In genomic region chr17:41483991-41484826, GRCh38 we compare ENCODE assay signal across 1 cellular context.
TF ChIP-seq lines count a peak whose summit lies in the region.

No MANE protein-coding gene starts in this region.

TF ChIP-seq in K562, 482 proteins besides CTCF, POLR2A, EP300 and RAD21:
- TF ChIP-seq NR2C1 (IDR thresholded peaks at IDR 0.05) (no peak), NR2C1 (tag; IDR thresholded peaks at IDR 0.05) (no peak), RBM17 (IDR thresholded peaks at IDR 0.05; ENCODE audit: borderline replicate concordance, low read depth, low read length) (no peak), CBFA2T2 (conservative IDR thresholded peaks at IDR 0.05) (peak; percentile 57), TEAD4 (IDR thresholded peaks at IDR 0.05; ENCODE audit: low read length) (peak; percentile 56), TEAD4 (CRISPR knock-in tag; IDR thresholded peaks at IDR 0.05; ENCODE audit: borderline replicate concordance) (no peak), COPS2 (conservative IDR thresholded peaks at IDR 0.05) (no peak), ZNF57 (CRISPR knock-in tag; IDR thresholded peaks at IDR 0.05) (no peak), TEAD2 (tag; IDR thresholded peaks at IDR 0.05) (no peak), DACH1 (IDR thresholded peaks at IDR 0.05; ENCODE audit: partially characterized antibody) (no peak), POLR2H (tag; IDR thresholded peaks at IDR 0.05; ENCODE audit: low read depth) (no peak), NR4A1 (CRISPR knock-in tag; IDR thresholded peaks at IDR 0.05) (no peak), NR4A1 (tag; IDR thresholded peaks at IDR 0.05) (no peak), KLF16 (IDR thresholded peaks at IDR 0.05) (peak; percentile 17; the same call in 1 of the 2 replicates), CTBP1 (IDR thresholded peaks at IDR 0.05; ENCODE audit: borderline replicate concordance) (peak; percentile 26; the same call in 1 of the 2 replicates), ETV6 (IDR thresholded peaks at IDR 0.05; ENCODE audit: borderline replicate concordance in 1 of 2, low read depth in 2 of 2, low read length in 1 of 2) (no peak), ETV6 (CRISPR knock-in tag; IDR thresholded peaks at IDR 0.05; ENCODE audit: borderline replicate concordance) (no peak), KDM1A (IDR thresholded peaks at IDR 0.05) (peak; percentile 82 to 86), NCOR1 (IDR thresholded peaks at IDR 0.05) (peak; percentile 36; the same call in 1 of the 2 replicates), HNRNPK (IDR thresholded peaks at IDR 0.05; ENCODE audit: low read depth, low read length, poor library complexity, severe bottlenecking) (no peak), TAL1 (IDR thresholded peaks at IDR 0.05) (peak; percentile 43), ARID1B (IDR thresholded peaks at IDR 0.05) (peak; percentile 41), MXI1 (IDR thresholded peaks at IDR 0.05; ENCODE audit: low read depth, low read length) (no peak), KAT2B (IDR thresholded peaks at IDR 0.05; ENCODE audit: low read depth, low read length) (no peak), ZNF253 (CRISPR knock-in tag; conservative IDR thresholded peaks at IDR 0.05) (no peak), GTF3C2 (IDR thresholded peaks at IDR 0.05; ENCODE audit: borderline replicate concordance, extremely low read depth, insufficient read length) (no peak), ZBTB17 (CRISPR knock-in tag; IDR thresholded peaks at IDR 0.05) (no peak), RFX5 (IDR thresholded peaks at IDR 0.05; ENCODE audit: low read depth, low read length) (no peak), ZFP36 (IDR thresholded peaks at IDR 0.05; ENCODE audit: low read depth, low read length, partially characterized antibody) (no peak), DPF2 (IDR thresholded peaks at IDR 0.05) (0 out of 2 replicates have a peak, but pooled peaks have one; percentile 15), NFE2 (IDR thresholded peaks at IDR 0.05; ENCODE audit: low read depth) (0 out of 2 replicates have a peak, but pooled peaks have one; percentile 13), CBFA2T3 (IDR thresholded peaks at IDR 0.05) (peak; percentile 82), SMARCC2 (IDR thresholded peaks at IDR 0.05; ENCODE audit: low read depth) (no peak), ZNF785 (CRISPR knock-in tag; IDR thresholded peaks at IDR 0.05) (no peak), ELK1 (CRISPR knock-in tag; IDR thresholded peaks at IDR 0.05) (no peak), TCF3 (CRISPR knock-in tag; IDR thresholded peaks at IDR 0.05) (peak; percentile 34; the same call in 1 of the 2 replicates), ZNF316 (IDR thresholded peaks at IDR 0.05) (0 out of 2 replicates have a peak, but pooled peaks have one; percentile 2)
- TF ChIP-seq, protein P1, sequence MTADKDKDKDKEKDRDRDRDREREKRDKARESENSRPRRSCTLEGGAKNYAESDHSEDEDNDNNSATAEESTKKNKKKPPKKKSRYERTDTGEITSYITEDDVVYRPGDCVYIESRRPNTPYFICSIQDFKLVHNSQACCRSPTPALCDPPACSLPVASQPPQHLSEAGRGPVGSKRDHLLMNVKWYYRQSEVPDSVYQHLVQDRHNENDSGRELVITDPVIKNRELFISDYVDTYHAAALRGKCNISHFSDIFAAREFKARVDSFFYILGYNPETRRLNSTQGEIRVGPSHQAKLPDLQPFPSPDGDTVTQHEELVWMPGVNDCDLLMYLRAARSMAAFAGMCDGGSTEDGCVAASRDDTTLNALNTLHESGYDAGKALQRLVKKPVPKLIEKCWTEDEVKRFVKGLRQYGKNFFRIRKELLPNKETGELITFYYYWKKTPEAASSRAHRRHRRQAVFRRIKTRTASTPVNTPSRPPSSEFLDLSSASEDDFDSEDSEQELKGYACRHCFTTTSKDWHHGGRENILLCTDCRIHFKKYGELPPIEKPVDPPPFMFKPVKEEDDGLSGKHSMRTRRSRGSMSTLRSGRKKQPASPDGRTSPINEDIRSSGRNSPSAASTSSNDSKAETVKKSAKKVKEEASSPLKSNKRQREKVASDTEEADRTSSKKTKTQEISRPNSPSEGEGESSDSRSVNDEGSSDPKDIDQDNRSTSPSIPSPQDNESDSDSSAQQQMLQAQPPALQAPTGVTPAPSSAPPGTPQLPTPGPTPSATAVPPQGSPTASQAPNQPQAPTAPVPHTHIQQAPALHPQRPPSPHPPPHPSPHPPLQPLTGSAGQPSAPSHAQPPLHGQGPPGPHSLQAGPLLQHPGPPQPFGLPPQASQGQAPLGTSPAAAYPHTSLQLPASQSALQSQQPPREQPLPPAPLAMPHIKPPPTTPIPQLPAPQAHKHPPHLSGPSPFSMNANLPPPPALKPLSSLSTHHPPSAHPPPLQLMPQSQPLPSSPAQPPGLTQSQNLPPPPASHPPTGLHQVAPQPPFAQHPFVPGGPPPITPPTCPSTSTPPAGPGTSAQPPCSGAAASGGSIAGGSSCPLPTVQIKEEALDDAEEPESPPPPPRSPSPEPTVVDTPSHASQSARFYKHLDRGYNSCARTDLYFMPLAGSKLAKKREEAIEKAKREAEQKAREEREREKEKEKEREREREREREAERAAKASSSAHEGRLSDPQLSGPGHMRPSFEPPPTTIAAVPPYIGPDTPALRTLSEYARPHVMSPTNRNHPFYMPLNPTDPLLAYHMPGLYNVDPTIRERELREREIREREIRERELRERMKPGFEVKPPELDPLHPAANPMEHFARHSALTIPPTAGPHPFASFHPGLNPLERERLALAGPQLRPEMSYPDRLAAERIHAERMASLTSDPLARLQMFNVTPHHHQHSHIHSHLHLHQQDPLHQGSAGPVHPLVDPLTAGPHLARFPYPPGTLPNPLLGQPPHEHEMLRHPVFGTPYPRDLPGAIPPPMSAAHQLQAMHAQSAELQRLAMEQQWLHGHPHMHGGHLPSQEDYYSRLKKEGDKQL (CRISPR knock-in tag; IDR thresholded peaks at IDR 0.05; ENCODE audit: borderline replicate concordance) = no peak
TF ChIP-seq in K562: peak in this region for 13.
